Comparison of ENCODE assay signal across 9 cellular contexts in genomic region chr13:40624338-40624737, GRCh38. TPM values are rescaled to one million over a fixed set of nuclear protein-coding genes. Genes with fewer than 3 reads are reported as not detected.
DNase-seq lines count a peak whose midpoint lies in the region; ATAC-seq and TF ChIP-seq lines count a peak whose summit lies in the region.
"Had no signal": no experiment of that assay in that cellular context is flagged by ENCODE, and none has a peak within 500 bp of the region (broad histone marks: within the 10 kb centered on the region; RNA-seq: fewer than 3 reads in every experiment).

No MANE protein-coding gene starts in this region.

- H3K4me3 Mint-ChIP-seq in CD4-positive, CD25-positive, alpha-beta regulatory T cell, result peak overlapping the region; percentile 48 to 75 (median 69)

- no peaks in the 10 kb centered on the region for H3K9me3 Mint-ChIP-seq in CD4-positive, CD25-positive, alpha-beta regulatory T cell

- no peaks in the 10 kb centered on the region for H3K27me3 ChIP-seq in CD4-positive, CD25-positive, alpha-beta regulatory T cell (ENCODE audit: control insufficient read depth, insufficient read depth, low read length)
- H3K27me3 ChIP-seq in MG63, result no peaks in the 10 kb centered on the region
- no peaks in the 10 kb centered on the region for H3K27me3 ChIP-seq in adrenal gland

- no peaks in the 10 kb centered on the region for H3K27me3 Mint-ChIP-seq in CD4-positive, CD25-positive, alpha-beta regulatory T cell

- H3K9me3 ChIP-seq in CD4-positive, CD25-positive, alpha-beta regulatory T cell (ENCODE audit: control insufficient read depth in 2 of 2, low read length in 2 of 2), result no peaks in the 10 kb centered on the region
- H3K9me3 ChIP-seq in MG63, result no peaks in the 10 kb centered on the region
- no peaks in the 10 kb centered on the region for H3K9me3 ChIP-seq in adrenal gland (replicated peaks in 1 of 3)

- no peak for TF ChIP-seq CTCF in adrenal gland (IDR thresholded peaks at IDR 0.05)

- peak in 1 of 2 donors; percentile 13 for TF ChIP-seq POLR2A in adrenal gland (IDR thresholded peaks at IDR 0.05)

- peak overlapping the region; percentile 48 for H3K27ac ChIP-seq in CD4-positive, CD25-positive, alpha-beta regulatory T cell (ENCODE audit: insufficient read depth, low read length, poor library complexity, severe bottlenecking)
- H3K27ac ChIP-seq in adrenal gland, result peak overlapping the region in 2 of 5 donors; percentile 11 to 37

- intact Hi-C loops in adrenal gland (cut with DNase I), result no loop called here

- 38 to 68% (median 56%) methylated on average over 1 of the region's 1 CpG for WGBS in adrenal gland, 4 donors

- peaks cover 7% of the 10 kb centered on the region for H3K36me3 ChIP-seq in CD4-positive, CD25-positive, alpha-beta regulatory T cell (ENCODE audit: control insufficient read depth, insufficient read depth, low read length)
- H3K36me3 ChIP-seq in MG63, result no peaks in the 10 kb centered on the region
- H3K36me3 ChIP-seq in adrenal gland (replicated peaks in 1 of 2), result no peaks in the 10 kb centered on the region

- peak overlapping the region in 2 of 3 donors; percentile 16 to 47 for H3K27ac Mint-ChIP-seq in CD4-positive, CD25-positive, alpha-beta regulatory T cell

- DNase-seq in CD4-positive, CD25-positive, alpha-beta regulatory T cell, result peak in 2 of 3 donors; percentile 25 to 46
- DNase-seq in MG63 (peak; percentile 7), adrenal gland (peak in 5 of 7 donors; percentile 63 to 73 (median 68)), NCI-H146 treated with DMSO at 0.1 percent for 48 hours (lab: John Stamatoyannopoulos, UW; ENCODE audit: unreplicated experiment) (no peak), DMS153 (lab: John Stamatoyannopoulos, UW) (no peak), NCI-H748 (lab: John Stamatoyannopoulos, UW; ENCODE audit: unreplicated experiment) (no peak)
- DNase-seq in stimulated activated CD4-positive, alpha-beta T cell treated with anti-CD3 and anti-CD28 coated beads, Interleukin-12 subunit alpha, Interleukin-12 subunit beta, amount 100 ng/mL, for 4 hours, result peak; percentile 25
- DNase-seq: NCI-H1048 had no signal

- peaks cover 23% of the 10 kb centered on the region for H3K36me3 Mint-ChIP-seq in CD4-positive, CD25-positive, alpha-beta regulatory T cell

- H3K4me1 Mint-ChIP-seq in CD4-positive, CD25-positive, alpha-beta regulatory T cell, result peaks cover 60 to 94% (median 79%) of the 10 kb centered on the region in 4 donors

- peak overlapping the region; percentile 63 for H3K4me3 ChIP-seq in CD4-positive, CD25-positive, alpha-beta regulatory T cell (ENCODE audit: low read depth, low read length)
- H3K4me3 ChIP-seq in MG63 (no peak overlapping the region), adrenal gland (no peak overlapping the region)

- H3K4me1 ChIP-seq in CD4-positive, CD25-positive, alpha-beta regulatory T cell (ENCODE audit: control insufficient read depth, insufficient read depth, low read length, poor library complexity, severe bottlenecking), result peaks cover 90% of the 10 kb centered on the region
- H3K4me1 ChIP-seq in adrenal gland (replicated peaks in 1 of 2), result peaks cover 18 to 50% of the 10 kb centered on the region in 2 donors

- peak; percentile 52 to 53 for ATAC-seq in CD4-positive, CD25-positive, alpha-beta regulatory T cell (ENCODE audit: low read depth in 2 of 2)
- no peak for ATAC-seq in GM18502 (IDR thresholded peaks at IDR 0.05; ENCODE audit: poor library complexity, unreplicated experiment)

RNA-seq across cellular contexts. Expression of gene FOXO1, which starts 42.1 kb away (rescaled TPM):
- 119 TPM for total RNA-seq in CD4-positive, CD25-positive, alpha-beta regulatory T cell
- 100 to 1,000 TPM in 1 of 4 donors, 10 to 100 TPM in 3; 45.5 to 115 (median 65.4) TPM for polyA plus RNA-seq in CD4-positive, CD25-positive, alpha-beta regulatory T cell
- 1.7 and 2.4 TPM in 2 replicates for total RNA-seq in MG63 (2014; rRNA removed; shearing (Covaris generic); ENCODE audit: low replicate concordance)
- total RNA-seq in adrenal gland, result 10 to 100 TPM; 17.2 to 35.4 (median 24.4) TPM
- polyA plus RNA-seq in adrenal gland, result 10 to 100 TPM in 1 of 3 donors, 1 to 10 TPM in 2; 4.3 to 15.2 (median 4.4) TPM

Comparison
In these comparisons a context has a peak if more than half of its experiments do, and no peak if none do; other contexts are left out.
1. DNase-seq: peak in CD4-positive, CD25-positive, alpha-beta regulatory T cell (2 of 3), MG63 (single experiment), adrenal gland (5 of 7) and stimulated activated CD4-positive, alpha-beta T cell treated with anti-CD3 and anti-CD28 coated beads, Interleukin-12 subunit alpha, Interleukin-12 subunit beta, amount 100 ng/mL, for 4 hours (single experiment); none in NCI-H146 treated with DMSO at 0.1 percent for 48 hours (single experiment), DMS153 (single experiment) and NCI-H748 (single experiment).